Comparison of ENCODE assay signal across 25 cellular contexts in the genomic region with DNA sequence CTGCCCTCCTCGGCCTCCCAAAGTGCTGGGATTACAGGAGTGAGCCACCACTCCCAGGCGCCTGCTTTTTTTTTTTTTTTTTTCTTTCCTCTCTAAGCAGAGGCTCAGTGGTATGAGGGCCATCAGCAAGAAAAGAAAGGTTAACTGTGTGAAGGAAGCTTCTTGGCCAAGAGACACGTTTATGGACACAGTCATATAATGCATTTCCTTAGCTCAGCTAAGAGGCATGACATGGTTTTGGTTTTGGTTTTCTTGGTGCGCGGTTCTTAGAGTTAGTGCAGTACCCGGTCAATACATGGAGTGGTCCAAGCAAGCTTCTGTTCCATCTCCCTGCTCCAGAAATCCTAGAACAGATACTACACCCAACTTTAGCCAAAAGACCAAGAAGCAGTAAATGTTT.
"Had no signal": no experiment of that assay in that cellular context is flagged by ENCODE, and none has a peak within 500 bp of the region (broad histone marks: within the 10 kb centered on the region; RNA-seq: fewer than 3 reads in every experiment).

No MANE protein-coding gene starts in this region.

- H3K27me3 ChIP-seq: heart right ventricle, left lung, neutrophil, pancreas, stomach, testis, tibial nerve, upper lobe of left lung had no signal

- H3K4me3 ChIP-seq: heart right ventricle, left lung, lower lobe of right lung, pancreas, stomach, testis, tibial nerve, upper lobe of left lung had no signal

- H3K36me3 ChIP-seq: pancreas had no signal

- DNase-seq: cerebellar nuclear complex; effector CD8-positive, alpha-beta T cell; endodermal cell; foreskin melanocyte; glutamatergic neuron; heart right ventricle; hippocampal formation; left cardiac atrium; left lung; lower lobe of right lung; naive thymus-derived CD8-positive, alpha-beta T cell; pancreas; stimulated activated CD4-positive, alpha-beta T cell treated with anti-CD3 and anti-CD28 coated beads, Interleukin-2, amount 100 ng/mL, for 24 hours; stimulated activated CD4-positive, alpha-beta T cell treated with anti-CD3 and anti-CD28 coated beads, Interleukin-4, amount 100 ng/mL, for 24 hours; stimulated activated naive CD4-positive, alpha-beta T cell treated with Interleukin-2 at 50 U/mL for 16 hours; stomach; substantia nigra; testis; upper lobe of left lung had no signal

- H3K4me1 ChIP-seq: lower lobe of right lung, pancreas, testis, upper lobe of left lung had no signal

- ATAC-seq: esophagus mucosa; heart right ventricle; left cardiac atrium; left lung; lower lobe of right lung; naive thymus-derived CD8-positive, alpha-beta T cell; pancreas; sciatic nerve; stimulated activated effector memory CD8-positive, alpha-beta T cell treated with anti-CD3 and anti-CD28 coated beads, Interleukin-12 subunit alpha, Interleukin-12 subunit beta, amount 100 ng/mL, for 72 hours had no signal

- H3K9me3 ChIP-seq: heart right ventricle, left lung, lower lobe of right lung, neutrophil, pancreas, stomach, testis, tibial nerve, upper lobe of left lung had no signal

- H3K27ac ChIP-seq: epithelial cell of prostate, left lung, lower lobe of right lung, neutrophil, pancreas, tibial nerve, upper lobe of left lung had no signal
